In the genomic region with DNA sequence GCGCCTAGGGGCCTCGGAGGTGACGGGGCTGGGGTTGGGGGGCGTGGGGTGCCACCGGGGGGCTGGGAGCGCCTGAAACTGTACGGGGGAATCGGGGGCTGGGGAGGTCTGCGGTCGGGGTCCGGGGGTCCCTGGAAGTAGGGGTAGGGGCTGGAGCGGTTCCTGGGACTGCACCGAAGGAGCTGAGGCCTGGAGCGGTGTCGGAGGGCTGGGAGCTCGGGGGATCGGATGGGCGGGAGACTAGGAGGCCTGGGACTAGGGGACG, we compare ENCODE assay signal across 8 cellular contexts. TPM values are rescaled to one million over a fixed set of nuclear protein-coding genes. Genes with fewer than 3 reads are reported as not detected.
DNase-seq lines count a peak whose midpoint lies in the region; ATAC-seq, FAIRE-seq and TF ChIP-seq lines count a peak whose summit lies in the region.

No MANE protein-coding gene starts in this region.

- H3K27ac ChIP-seq in kidney (ENCODE audit: low read depth in 2 of 2, low read length in 2 of 2) (peak overlapping the region in 1 of 2 donors; percentile 47), testis (peak overlapping the region; percentile 89 to 90)

- H3K4me1 Mint-ChIP-seq in activated CD4-positive, alpha-beta T cell treated with anti-CD3 and anti-CD28 coated beads, Interleukin-2, amount 10 ng/mL, durations not matched to agents 24 days and 14 days = peaks cover 22% of the 10 kb centered on the region

- no peak for TF ChIP-seq POLR2A in testis (IDR thresholded peaks at IDR 0.05)

- intact Hi-C loops in activated CD4-positive, alpha-beta T cell treated with anti-CD3 and anti-CD28 coated beads, Interleukin-2, amount 10 ng/mL, durations not matched to agents 24 days and 14 days (cut with micrococcal nuclease) = loop anchor here (1.0 to 5.0 kb wide), 8 partner anchors 8 to 1001 kb away; a partner anchor contains a TSS
- intact Hi-C loops in kidney (cut with DNase I) (no loop called here), testis (cut with DNase I; ENCODE audit: low total_unique reads) (loop anchor here (10.0 kb wide), 1 partner anchor 137 kb away; a partner anchor contains a TSS)

- no peaks in the 10 kb centered on the region for H3K27me3 Mint-ChIP-seq in activated CD4-positive, alpha-beta T cell treated with anti-CD3 and anti-CD28 coated beads, Interleukin-2, amount 10 ng/mL, durations not matched to agents 24 days and 14 days

- H3K9ac ChIP-seq in adipocyte (ENCODE audit: low read length) = peak overlapping the region; percentile 91
- H3K9ac ChIP-seq in kidney (ENCODE audit: low read length in 2 of 2) = peak overlapping the region; percentile 80 to 81

- ATAC-seq in HG03571 (IDR thresholded peaks at IDR 0.05; ENCODE audit: unreplicated experiment) (no peak), HG03039 (IDR thresholded peaks at IDR 0.05; ENCODE audit: unreplicated experiment) (no peak)

- no peaks in the 10 kb centered on the region for H3K9me3 Mint-ChIP-seq in activated CD4-positive, alpha-beta T cell treated with anti-CD3 and anti-CD28 coated beads, Interleukin-2, amount 10 ng/mL, durations not matched to agents 24 days and 14 days

- TF ChIP-seq CTCF in kidney (IDR thresholded peaks at IDR 0.05; ENCODE audit: borderline replicate concordance, extremely low read depth, insufficient read depth) (no peak), testis (IDR thresholded peaks at IDR 0.05) (no peak)

- H3K9me3 ChIP-seq in adipocyte (ENCODE audit: control insufficient read depth, low read length) = no peaks in the 10 kb centered on the region
- no peaks in the 10 kb centered on the region for H3K9me3 ChIP-seq in kidney (ENCODE audit: control insufficient read depth in 1 of 2, low read length in 2 of 2)
- no peaks in the 10 kb centered on the region for H3K9me3 ChIP-seq in testis

- H3K27me3 ChIP-seq in adipocyte (replicated peaks; ENCODE audit: control insufficient read depth, insufficient read depth, low read length) = no peaks in the 10 kb centered on the region
- H3K27me3 ChIP-seq in testis = no peaks in the 10 kb centered on the region

- peaks cover 32% of the 10 kb centered on the region for H3K36me3 Mint-ChIP-seq in activated CD4-positive, alpha-beta T cell treated with anti-CD3 and anti-CD28 coated beads, Interleukin-2, amount 10 ng/mL, durations not matched to agents 24 days and 14 days (ENCODE audit: low read depth)

- FAIRE-seq in kidney (lab: Jason Lieb, UNC) = no peak

- H3K4me3 Mint-ChIP-seq in activated CD4-positive, alpha-beta T cell treated with anti-CD3 and anti-CD28 coated beads, Interleukin-2, amount 10 ng/mL, durations not matched to agents 24 days and 14 days = peak overlapping the region; percentile 97

- peaks cover 8% of the 10 kb centered on the region for H3K4me1 ChIP-seq in adipocyte (ENCODE audit: control insufficient read depth, insufficient read depth, low read length)
- H3K4me1 ChIP-seq in kidney (ENCODE audit: control insufficient read depth in 1 of 2, insufficient read depth in 1 of 2, low read depth in 1 of 2, low read length in 2 of 2) = peaks cover 0 to 13% of the 10 kb centered on the region in 2 donors
- H3K4me1 ChIP-seq in testis = peaks cover 14% of the 10 kb centered on the region

- no peak for DNase-seq in activated CD4-positive, alpha-beta T cell treated with anti-CD3 and anti-CD28 coated beads, Interleukin-2, amount 10 ng/mL, durations not matched to agents 24 days and 14 days
- no peak for DNase-seq in activated CD4-positive, alpha-beta T cell treated with anti-CD3 and anti-CD28 coated beads for 4 hours
- no peak for DNase-seq in adipocyte (ENCODE audit: low read depth)
- DNase-seq in kidney = no peak
- no peak for DNase-seq in testis
- no peak for DNase-seq in mesenteric fat pad (ENCODE audit: low spot score)

- WGBS in testis, 2 donors = 1 to 2% methylated on average over 15 to 19 of the region's 19 CpGs

- H3K36me3 ChIP-seq in adipocyte (ENCODE audit: control insufficient read depth, insufficient read depth, low read length, severe bottlenecking) (peaks cover 33% of the 10 kb centered on the region), kidney (ENCODE audit: control insufficient read depth in 1 of 2, insufficient read depth in 2 of 2, low read length in 2 of 2) (peaks cover 18 to 28% of the 10 kb centered on the region in 2 donors), testis (ENCODE audit: low read depth, missing control alignments) (no peaks in the 10 kb centered on the region)

- H3K27ac Mint-ChIP-seq in activated CD4-positive, alpha-beta T cell treated with anti-CD3 and anti-CD28 coated beads, Interleukin-2, amount 10 ng/mL, durations not matched to agents 24 days and 14 days = peak overlapping the region; percentile 93

- H3K4me3 ChIP-seq in adipocyte (ENCODE audit: low read length) = peak overlapping the region; percentile 93
- peak overlapping the region; percentile 75 to 79 for H3K4me3 ChIP-seq in kidney (ENCODE audit: low read length in 2 of 2)
- H3K4me3 ChIP-seq in testis = peak overlapping the region; percentile 73 to 91

RNA-seq across cellular contexts. Expression of a gene that starts 0.4 kb away (rescaled TPM):
- 59.6 and 62.0 TPM in 2 replicates for total RNA-seq in activated CD4-positive, alpha-beta T cell treated with anti-CD3 and anti-CD28 coated beads, Interleukin-2, amount 10 ng/mL, durations not matched to agents 24 days and 14 days
- total RNA-seq in kidney (45.1 TPM), testis (100 to 1,000 TPM; 108 to 113 TPM), mesenteric fat pad (31.4 TPM)
- polyA plus RNA-seq in kidney (ENCODE audit: insufficient read depth, low read depth, low replicate concordance) (19.6 TPM), testis (ENCODE audit: insufficient read depth, low read depth, low replicate concordance) (39.7 TPM)

RNA-seq across cellular contexts. Expression of a gene that starts 23.1 kb away (rescaled TPM):
- 0.21 TPM in 1 of 2 replicates, not detected in the other for total RNA-seq in activated CD4-positive, alpha-beta T cell treated with anti-CD3 and anti-CD28 coated beads, Interleukin-2, amount 10 ng/mL, durations not matched to agents 24 days and 14 days
- total RNA-seq in kidney (0.22 TPM), testis (under 1 TPM; 0.37 to 0.55 TPM), mesenteric fat pad (not detected)
- polyA plus RNA-seq in kidney (ENCODE audit: insufficient read depth, low read depth, low replicate concordance) (not detected), testis (ENCODE audit: insufficient read depth, low read depth, low replicate concordance) (not detected)

RNA-seq across cellular contexts. Expression of a gene that starts 54.8 kb away (rescaled TPM):
- total RNA-seq in activated CD4-positive, alpha-beta T cell treated with anti-CD3 and anti-CD28 coated beads, Interleukin-2, amount 10 ng/mL, durations not matched to agents 24 days and 14 days = 19.1 and 19.5 TPM in 2 replicates
- total RNA-seq in kidney (6.6 TPM), testis (under 1 TPM; 0.24 to 0.50 TPM), mesenteric fat pad (2.5 TPM)
- polyA plus RNA-seq in kidney (ENCODE audit: insufficient read depth, low read depth, low replicate concordance) (1.4 TPM), testis (ENCODE audit: insufficient read depth, low read depth, low replicate concordance) (1.1 TPM)
